8 cellular contexts compared by ENCODE assay signal in genomic region chr3:132020058-132020457, GRCh38. TPM values are rescaled to one million over a fixed set of nuclear protein-coding genes. Genes with fewer than 3 reads are reported as not detected.
"Had no signal": no experiment of that assay in that cellular context is flagged by ENCODE, and none has a peak within 500 bp of the region (broad histone marks: within the 10 kb centered on the region; RNA-seq: fewer than 3 reads in every experiment).

No MANE protein-coding gene starts in this region.

- FAIRE-seq: H54, HTR-8/SVneo, K562 had no signal

- ATAC-seq: K562 had no signal

- DNase-seq: GOT3, HCEC 1CT, IMR-90, KG1 had no signal

- H3K4me3 ChIP-seq: K562 had no signal

RNA-seq across cellular contexts. Expression of gene CPNE4, which starts 14.8 kb away (rescaled TPM):
- total RNA-seq: HT-29, IMR-90, K562 had no signal
- polyA plus RNA-seq: IMR-90, K562 had no signal
